ENCODE assay signal across 1 cellular context in genomic region chr1:85654066-85654782, GRCh38.
TF ChIP-seq lines count a peak whose summit lies in the region.

No MANE protein-coding gene starts in this region.

TF ChIP-seq in SK-N-SH, 30 proteins besides CTCF, POLR2A, EP300 and RAD21 (continued from another document):
- TF ChIP-seq USF2 (IDR thresholded peaks at IDR 0.05; ENCODE audit: borderline replicate concordance, low read depth, low read length): no peak
